In genomic region chr3:125262155-125262554, GRCh38 we compare ENCODE assay signal across 19 cellular contexts. TPM values are rescaled to one million over a fixed set of nuclear protein-coding genes. Genes with fewer than 3 reads are reported as not detected.
"Had no signal": no experiment of that assay in that cellular context is flagged by ENCODE, and none has a peak within 500 bp of the region (broad histone marks: within the 10 kb centered on the region; RNA-seq: fewer than 3 reads in every experiment).

No MANE protein-coding gene starts in this region.

- H3K36me3 ChIP-seq: colonic mucosa, uterus had no signal

- ATAC-seq: foreskin keratinocyte; naive thymus-derived CD4-positive, alpha-beta T cell; sciatic nerve; stimulated activated memory B cell treated with anti-CD40 and anti-IgM and Interleukin-4, amounts not matched to agents 10 μg/mL and 1 μg/mL and 100 μg/mL, for 72 hours had no signal

- DNase-seq: colonic mucosa; dermis blood vessel endothelial cell; esophagus squamous epithelium; foreskin keratinocyte; immature natural killer cell; left colon; mammary epithelial cell; naive thymus-derived CD4-positive, alpha-beta T cell; nephron progenitor cell; spleen; stimulated activated CD4-positive, alpha-beta T cell treated with anti-CD3 and anti-CD28 coated beads, Interleukin-15, amount 100 ng/mL, for 24 hours; stimulated activated CD4-positive, alpha-beta T cell treated with anti-CD3 and anti-CD28 coated beads, Interleukin-1b, Interleukin-23, amount 100 ng/mL, for 48 hours; stimulated activated CD4-positive, alpha-beta T cell treated with anti-CD3 and anti-CD28 coated beads, Interleukin-4, amount 100 ng/mL, for 24 hours; tibial artery; upper lobe of left lung; uterus had no signal

- H3K4me1 ChIP-seq: esophagus squamous epithelium, foreskin keratinocyte, tibial artery, upper lobe of left lung, uterus had no signal

- H3K27me3 ChIP-seq: colonic mucosa, esophagus squamous epithelium, foreskin keratinocyte, spleen, tibial artery, upper lobe of left lung, uterus had no signal

- H3K27ac ChIP-seq: esophagus squamous epithelium, foreskin keratinocyte, spleen, tibial artery, upper lobe of left lung, uterus had no signal

- H3K4me3 ChIP-seq: colonic mucosa, esophagus squamous epithelium, spleen, tibial artery, upper lobe of left lung, uterus had no signal

- H3K9me3 ChIP-seq: colonic mucosa, tibial artery, upper lobe of left lung, uterus had no signal

RNA-seq across cellular contexts. Expression of gene SLC12A8, which starts 49.6 kb away (rescaled TPM):
- total RNA-seq: mononuclear cell had no signal
